Comparison of ENCODE assay signal across 1 cellular context in the genomic region with DNA sequence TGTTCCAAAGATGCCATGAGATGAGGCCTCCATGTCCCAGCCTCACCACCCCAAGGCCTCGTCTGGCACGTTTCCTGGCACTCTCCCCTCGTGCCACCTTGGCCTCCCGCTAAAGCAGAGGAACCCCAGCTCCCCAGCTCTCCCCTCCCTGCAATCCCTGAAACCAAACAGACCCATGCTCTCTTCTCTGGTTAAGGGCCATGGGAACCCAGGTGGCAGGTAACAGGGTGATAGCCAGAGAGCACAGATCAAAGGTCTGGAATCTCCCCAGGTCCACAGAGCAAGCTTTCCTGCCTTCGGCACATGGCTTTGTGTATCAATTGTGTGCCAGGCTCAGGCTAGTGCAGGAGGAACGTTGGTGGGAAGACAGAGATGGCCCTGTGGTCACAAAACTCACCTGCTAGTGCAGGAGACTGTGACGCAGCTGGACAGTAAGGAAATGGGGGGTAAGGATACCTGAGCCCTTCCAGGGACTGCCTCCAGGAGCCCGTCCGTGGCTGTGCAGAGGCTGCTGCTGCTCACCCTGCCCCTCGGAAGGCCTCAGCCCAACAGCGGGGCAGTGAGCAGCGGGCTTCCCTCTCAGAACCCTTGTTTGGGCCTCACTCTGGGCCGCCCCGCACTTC.
TF ChIP-seq lines count a peak whose summit lies in the region.

No MANE protein-coding gene starts in this region.

TF ChIP-seq in HepG2, 621 proteins besides CTCF, POLR2A, EP300 and RAD21 (continued from another document):
- 0 out of 2 replicates have a peak, but pooled peaks have one; percentile 38 for TF ChIP-seq ZNF558 (CRISPR knock-in tag; IDR thresholded peaks at IDR 0.05; ENCODE audit: borderline replicate concordance)
- peak; percentile 73; the same call in 1 of the 2 replicates for TF ChIP-seq ZNF3 (CRISPR knock-in tag; IDR thresholded peaks at IDR 0.05)
- peak; percentile 49; the same call in 1 of the 2 replicates for TF ChIP-seq ZNF605 (CRISPR knock-in tag; IDR thresholded peaks at IDR 0.05)
- no peak for TF ChIP-seq RORA (CRISPR knock-in tag; IDR thresholded peaks at IDR 0.05)
- peak; percentile 73 for TF ChIP-seq SALL1 (CRISPR knock-in tag; IDR thresholded peaks at IDR 0.05)
- TF ChIP-seq MYC (CRISPR knock-in tag; IDR thresholded peaks at IDR 0.05; ENCODE audit: borderline replicate concordance), result peak; percentile 84; the same call in 1 of the 2 replicates
- no peak for TF ChIP-seq LCORL (IDR thresholded peaks at IDR 0.05)
- peak; percentile 80 for TF ChIP-seq LCORL (CRISPR knock-in tag; IDR thresholded peaks at IDR 0.05)
- 0 out of 2 replicates have a peak, but pooled peaks have one; percentile 26 for TF ChIP-seq ZNF292 (CRISPR knock-in tag; IDR thresholded peaks at IDR 0.05; ENCODE audit: borderline replicate concordance, low read depth)
- peak; percentile 64; the same call in 1 of the 2 replicates for TF ChIP-seq ZFX (CRISPR knock-in tag; IDR thresholded peaks at IDR 0.05; ENCODE audit: low read depth)
